ENCODE assay signal across 20 cellular contexts in the genomic region with DNA sequence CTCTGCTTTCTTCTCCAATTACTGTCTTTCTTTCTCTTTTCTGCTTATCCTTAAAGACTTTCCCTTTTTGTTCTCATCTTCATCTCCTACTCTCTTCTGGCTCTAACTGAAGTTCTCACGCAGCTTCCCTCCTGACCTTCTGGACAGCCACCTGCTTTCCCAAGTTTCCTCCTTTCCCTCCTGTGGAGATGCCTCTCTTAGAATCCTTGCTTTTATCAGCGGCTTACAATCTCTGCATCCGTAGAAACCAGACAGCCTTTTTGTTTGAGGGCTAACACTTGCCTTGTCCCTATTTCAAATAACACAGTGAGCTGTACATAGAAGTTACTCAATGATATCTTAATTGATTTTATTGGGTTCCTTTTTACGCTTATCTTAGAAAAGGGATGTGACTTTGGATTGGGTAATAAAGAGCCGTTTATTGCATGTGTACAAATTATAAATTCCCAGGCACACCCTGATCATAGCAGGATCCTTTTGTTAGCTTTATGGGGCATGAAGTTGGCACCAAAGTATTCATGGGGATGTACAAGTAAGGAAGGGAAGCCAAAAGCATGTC. TPM values are rescaled to one million over a fixed set of nuclear protein-coding genes. Genes with fewer than 3 reads are reported as not detected.
DNase-seq lines count a peak whose midpoint lies in the region; ATAC-seq and TF ChIP-seq lines count a peak whose summit lies in the region.
"Had no signal": no experiment of that assay in that cellular context is flagged by ENCODE, and none has a peak within 500 bp of the region (broad histone marks: within the 10 kb centered on the region; RNA-seq: fewer than 3 reads in every experiment).

No MANE protein-coding gene starts in this region.

- intact Hi-C loops in PC-3 (cut with micrococcal nuclease) = loop anchor here (1.0 kb wide), 1 partner anchor 25 kb away; no protein-coding TSS in a partner anchor

- H3K79me2 ChIP-seq in PC-3 (ENCODE audit: low read length) (peaks cover 28% of the 10 kb centered on the region), hepatocyte (peaks cover 26% of the 10 kb centered on the region)

- ATAC-seq in PC-3 (no peak), HG03378 (IDR thresholded peaks at IDR 0.05; ENCODE audit: unreplicated experiment) (no peak)
- ATAC-seq: stimulated activated naive CD8-positive, alpha-beta T cell treated with anti-CD3 and anti-CD28 coated beads, Interleukin-15, amount 100 ng/mL, for 72 hours had no signal

- H3K4me3 ChIP-seq in PC-3 (ENCODE audit: low read length) = no peak overlapping the region
- H3K4me3 ChIP-seq in hepatocyte = no peak overlapping the region
- no peak overlapping the region for H3K4me3 ChIP-seq in suprapubic skin
- H3K4me3 ChIP-seq: HAP-1 had no signal

- peak; percentile 13 for DNase-seq in DMS 273 (lab: John Stamatoyannopoulos, UW; ENCODE audit: unreplicated experiment)
- DNase-seq in DMS 273 treated with DMSO at 0.1 percent for 48 hours (lab: John Stamatoyannopoulos, UW) = no peak
- no peak for DNase-seq in PC-3
- DNase-seq in hepatocyte (ENCODE audit: low spot score) = peak; percentile 35
- DNase-seq in suprapubic skin (ENCODE audit: low spot score in 2 of 2) = no peak
- DNase-seq in medulla oblongata (ENCODE audit: extremely low spot score) = no peak
- DNase-seq in COLO829 (ENCODE audit: low spot score) = no peak
- DNase-seq: activated CD4-positive, alpha-beta T cell treated with anti-CD3 and anti-CD28 coated beads for 48 hours; activated T-cell treated with anti-CD3 and anti-CD28 coated beads, Interleukin-2, amount 50 U/mL, for 48 hours; amniotic stem cell; CD4-positive, alpha-beta memory T cell; cerebellar nuclear complex; glutamatergic neuron; NCI-H2029; posterior cingulate gyrus; stimulated activated naive CD8-positive, alpha-beta T cell treated with anti-CD3 and anti-CD28 coated beads, Interleukin-15, amount 100 ng/mL, for 72 hours had no signal

- TF ChIP-seq POLR2A in suprapubic skin (IDR thresholded peaks at IDR 0.05) = no peak

- TF ChIP-seq CTCF in PC-3 (conservative IDR thresholded peaks at IDR 0.05; ENCODE audit: low read depth, low read length) (no peak), hepatocyte (IDR thresholded peaks at IDR 0.05; ENCODE audit: poor library complexity) (no peak), suprapubic skin (IDR thresholded peaks at IDR 0.05) (no peak)

- H3K9me3 ChIP-seq in PC-3 (ENCODE audit: low read length) (no peaks in the 10 kb centered on the region), hepatocyte (ENCODE audit: low read depth) (no peaks in the 10 kb centered on the region), suprapubic skin (no peaks in the 10 kb centered on the region)
- H3K9me3 ChIP-seq: HAP-1 had no signal

- H3K36me3 ChIP-seq in PC-3 (ENCODE audit: low read depth, low read length) (no peaks in the 10 kb centered on the region), hepatocyte (replicated peaks; ENCODE audit: insufficient read depth, low read depth) (no peaks in the 10 kb centered on the region), suprapubic skin (no peaks in the 10 kb centered on the region)
- H3K36me3 ChIP-seq: HAP-1 had no signal

- 50% methylated on average over 5 of the region's 5 CpGs for WGBS in hepatocyte (ENCODE audit: low lambda C conversion rate, missing lambda C conversion rate)
- 46% methylated on average over 5 of the region's 5 CpGs for WGBS in suprapubic skin

- H3K27ac ChIP-seq in PC-3 (ENCODE audit: low read length) = peak overlapping the region; percentile 82
- H3K27ac ChIP-seq in hepatocyte = peak overlapping the region; percentile 91
- peak overlapping the region; percentile 100 for H3K27ac ChIP-seq in suprapubic skin
- H3K27ac ChIP-seq: 22Rv1, RWPE1 had no signal

- no TSS peak for BruUV-seq in PC-3 (replicated peaks; lab: Mats Ljungman, UMichigan)

- H3K27me3 ChIP-seq in PC-3 (ENCODE audit: low read length) (no peaks in the 10 kb centered on the region), hepatocyte (no peaks in the 10 kb centered on the region), suprapubic skin (no peaks in the 10 kb centered on the region)

- peaks cover 10% of the 10 kb centered on the region for H3F3A ChIP-seq in PC-3 (ENCODE audit: low read length, unreplicated experiment)

- TF ChIP-seq EP300 in suprapubic skin (IDR thresholded peaks at IDR 0.05) = no peak

- H4K20me1 ChIP-seq in PC-3 (ENCODE audit: low read length) (peaks cover 15% of the 10 kb centered on the region), hepatocyte (ENCODE audit: insufficient read depth, poor library complexity, severe bottlenecking) (peaks cover 17% of the 10 kb centered on the region)

- H3K4me1 ChIP-seq in PC-3 (ENCODE audit: insufficient read depth, low read length) (peaks cover 71% of the 10 kb centered on the region), hepatocyte (ENCODE audit: insufficient read depth) (peaks cover 43% of the 10 kb centered on the region), suprapubic skin (peaks cover 79% of the 10 kb centered on the region)

- H3K9me2 ChIP-seq in PC-3 (replicated peaks; ENCODE audit: low read length) (no peaks in the 10 kb centered on the region), hepatocyte (replicated peaks; ENCODE audit: insufficient read depth) (no peaks in the 10 kb centered on the region)

- CTCF ChIA-PET in PC-3 (lab: Charles Lee) = no interaction called here

- H3K4me2 ChIP-seq in PC-3 (ENCODE audit: low read length) = peak overlapping the region; percentile 30
- no peak overlapping the region for H3K4me2 ChIP-seq in hepatocyte

- H2AFZ ChIP-seq in PC-3 (ENCODE audit: low read length) (0 out of 2 replicates have a peak overlapping the region, but pooled peaks have one; percentile 16), hepatocyte (no peak overlapping the region)

- H3K9ac ChIP-seq in PC-3 (ENCODE audit: low read length) = peak overlapping the region; percentile 50

- POLR2A ChIA-PET in PC-3 (lab: Charles Lee; ENCODE audit: unreplicated experiment) = interaction anchor here (0.5 to 1.3 kb wide), 3 partner anchors 19 to 125 kb away, joined by 4 to 8 read pairs (median 4); no protein-coding TSS in a partner anchor

RNA-seq across cellular contexts. Expression of gene LGALS3, which starts 2.0 kb away (rescaled TPM):
- total RNA-seq in PC-3 (2014; rRNA removed) (317 and 333 TPM in 2 replicates), hepatocyte (461 and 534 TPM in 2 replicates), suprapubic skin (100 to 1,000 TPM; 448 to 713 (median 594) TPM)
- polyA plus RNA-seq in hepatocyte = 690 and 766 TPM in 2 replicates

Comparison
In these comparisons a context has a peak if more than half of its experiments do, and no peak if none do; other contexts are left out.
1. DNase-seq: peak in DMS 273 (single experiment) and hepatocyte (single experiment); none in DMS 273 treated with DMSO at 0.1 percent for 48 hours (single experiment), PC-3 (single experiment), suprapubic skin (0 of 2), medulla oblongata (single experiment) and COLO829 (single experiment).
2. Peak in every context shown above with its lines, with median percentiles within 50 percentile points of each other: H3K27ac ChIP-seq.